2 cellular contexts compared by ENCODE assay signal in the genomic region with DNA sequence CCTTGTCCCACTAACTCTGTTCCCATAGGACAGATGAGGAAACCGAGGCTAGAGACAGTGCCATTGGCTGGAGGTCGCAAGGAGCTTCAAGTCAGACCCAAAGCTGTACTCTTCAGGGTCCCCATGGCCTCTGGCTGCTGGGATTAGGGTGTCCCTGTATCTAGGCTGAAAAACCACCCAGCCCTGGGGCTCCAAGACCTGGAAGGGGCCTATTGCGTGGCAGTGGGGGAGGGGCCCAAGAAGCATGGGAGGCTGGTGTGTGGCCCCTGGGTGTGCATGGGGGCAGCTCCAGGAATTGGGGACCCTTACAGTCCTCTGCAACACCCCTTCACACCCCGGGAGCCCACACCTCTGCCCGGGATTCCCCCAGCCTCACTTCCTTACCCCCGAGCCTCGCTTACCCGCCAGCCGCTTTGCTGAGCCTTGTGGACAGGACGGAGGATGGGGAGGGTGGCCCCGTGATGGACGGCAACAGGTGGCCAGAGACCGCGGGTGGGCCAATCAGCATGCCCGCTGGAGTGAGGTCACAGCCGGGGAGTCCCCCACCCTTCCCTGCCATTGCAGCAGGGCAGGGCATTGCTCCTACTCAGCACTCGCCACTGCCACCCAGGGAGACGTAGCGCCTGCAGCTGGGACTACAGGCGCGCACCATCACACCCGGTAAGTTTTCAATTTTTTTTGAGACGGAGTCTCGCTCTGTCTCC.
TF ChIP-seq lines count a peak whose summit lies in the region.

A gene with protein sequence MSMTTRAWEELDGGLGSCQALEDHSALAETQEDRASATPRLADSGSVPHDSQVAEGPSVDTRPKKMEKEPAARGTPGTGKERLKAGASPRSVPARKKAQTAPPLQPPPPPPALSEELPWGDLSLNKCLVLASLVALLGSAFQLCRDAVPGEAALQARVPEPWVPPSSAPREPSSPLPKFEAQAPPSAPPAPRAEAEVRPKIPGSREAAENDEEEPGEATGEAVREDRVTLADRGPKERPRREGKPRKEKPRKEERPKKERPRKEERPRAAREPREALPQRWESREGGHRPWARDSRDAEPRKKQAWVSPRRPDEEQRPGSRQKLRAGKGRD (minus strand): TSS at position 436 of the 704 bp plus-strand sequence. CDS start 1,103 bp downstream, outside the sequence.

TF ChIP-seq in HepG2, 621 proteins besides CTCF, POLR2A, EP300 and RAD21:
- TF ChIP-seq, protein P1, sequence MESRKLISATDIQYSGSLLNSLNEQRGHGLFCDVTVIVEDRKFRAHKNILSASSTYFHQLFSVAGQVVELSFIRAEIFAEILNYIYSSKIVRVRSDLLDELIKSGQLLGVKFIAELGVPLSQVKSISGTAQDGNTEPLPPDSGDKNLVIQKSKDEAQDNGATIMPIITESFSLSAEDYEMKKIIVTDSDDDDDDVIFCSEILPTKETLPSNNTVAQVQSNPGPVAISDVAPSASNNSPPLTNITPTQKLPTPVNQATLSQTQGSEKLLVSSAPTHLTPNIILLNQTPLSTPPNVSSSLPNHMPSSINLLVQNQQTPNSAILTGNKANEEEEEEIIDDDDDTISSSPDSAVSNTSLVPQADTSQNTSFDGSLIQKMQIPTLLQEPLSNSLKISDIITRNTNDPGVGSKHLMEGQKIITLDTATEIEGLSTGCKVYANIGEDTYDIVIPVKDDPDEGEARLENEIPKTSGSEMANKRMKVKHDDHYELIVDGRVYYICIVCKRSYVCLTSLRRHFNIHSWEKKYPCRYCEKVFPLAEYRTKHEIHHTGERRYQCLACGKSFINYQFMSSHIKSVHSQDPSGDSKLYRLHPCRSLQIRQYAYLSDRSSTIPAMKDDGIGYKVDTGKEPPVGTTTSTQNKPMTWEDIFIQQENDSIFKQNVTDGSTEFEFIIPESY (CRISPR knock-in tag; IDR thresholded peaks at IDR 0.05): peak; percentile 85
- TF ChIP-seq, protein P2, sequence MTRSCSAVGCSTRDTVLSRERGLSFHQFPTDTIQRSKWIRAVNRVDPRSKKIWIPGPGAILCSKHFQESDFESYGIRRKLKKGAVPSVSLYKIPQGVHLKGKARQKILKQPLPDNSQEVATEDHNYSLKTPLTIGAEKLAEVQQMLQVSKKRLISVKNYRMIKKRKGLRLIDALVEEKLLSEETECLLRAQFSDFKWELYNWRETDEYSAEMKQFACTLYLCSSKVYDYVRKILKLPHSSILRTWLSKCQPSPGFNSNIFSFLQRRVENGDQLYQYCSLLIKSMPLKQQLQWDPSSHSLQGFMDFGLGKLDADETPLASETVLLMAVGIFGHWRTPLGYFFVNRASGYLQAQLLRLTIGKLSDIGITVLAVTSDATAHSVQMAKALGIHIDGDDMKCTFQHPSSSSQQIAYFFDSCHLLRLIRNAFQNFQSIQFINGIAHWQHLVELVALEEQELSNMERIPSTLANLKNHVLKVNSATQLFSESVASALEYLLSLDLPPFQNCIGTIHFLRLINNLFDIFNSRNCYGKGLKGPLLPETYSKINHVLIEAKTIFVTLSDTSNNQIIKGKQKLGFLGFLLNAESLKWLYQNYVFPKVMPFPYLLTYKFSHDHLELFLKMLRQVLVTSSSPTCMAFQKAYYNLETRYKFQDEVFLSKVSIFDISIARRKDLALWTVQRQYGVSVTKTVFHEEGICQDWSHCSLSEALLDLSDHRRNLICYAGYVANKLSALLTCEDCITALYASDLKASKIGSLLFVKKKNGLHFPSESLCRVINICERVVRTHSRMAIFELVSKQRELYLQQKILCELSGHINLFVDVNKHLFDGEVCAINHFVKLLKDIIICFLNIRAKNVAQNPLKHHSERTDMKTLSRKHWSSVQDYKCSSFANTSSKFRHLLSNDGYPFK (CRISPR knock-in tag; IDR thresholded peaks at IDR 0.05; ENCODE audit: borderline replicate concordance): no peak
- TF ChIP-seq ATF7 (IDR thresholded peaks at IDR 0.05) (no peak), ATF7 (CRISPR knock-in tag; IDR thresholded peaks at IDR 0.05) (no peak), RORA (CRISPR knock-in tag; IDR thresholded peaks at IDR 0.05) (no peak), SRF (IDR thresholded peaks at IDR 0.05; ENCODE audit: low read depth, low read length) (no peak)
- TF ChIP-seq, protein P3, sequence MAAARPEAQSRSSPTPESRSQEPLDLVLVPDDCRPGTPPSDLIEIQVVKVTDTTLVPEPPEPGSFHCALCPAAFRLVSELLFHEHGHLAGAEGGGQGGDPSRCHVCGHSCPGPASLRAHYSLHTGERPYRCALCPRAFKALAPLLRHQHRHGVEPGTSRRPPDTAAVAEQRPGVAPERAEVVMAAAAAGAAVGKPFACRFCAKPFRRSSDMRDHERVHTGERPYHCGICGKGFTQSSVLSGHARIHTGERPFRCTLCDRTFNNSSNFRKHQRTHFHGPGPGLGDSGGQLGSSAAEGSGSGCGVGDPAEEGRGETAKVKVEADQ (CRISPR knock-in tag; IDR thresholded peaks at IDR 0.05; ENCODE audit: borderline replicate concordance): no peak
TF ChIP-seq in HepG2: peak in this region for 1.

TF ChIP-seq in H1, 55 proteins besides CTCF, POLR2A, EP300 and RAD21:
- TF ChIP-seq SUZ12 (IDR thresholded peaks at IDR 0.05; ENCODE audit: low read length): no peak
- TF ChIP-seq RBBP5 (IDR thresholded peaks at IDR 0.05; ENCODE audit: borderline replicate concordance, low read depth, low read length): no peak
- no peak for TF ChIP-seq TAF1 (IDR thresholded peaks at IDR 0.05; ENCODE audit: low read depth, low read length)
- no peak for TF ChIP-seq SP1 (IDR thresholded peaks at IDR 0.05; ENCODE audit: low read depth, low read length)
- TF ChIP-seq, protein P4, sequence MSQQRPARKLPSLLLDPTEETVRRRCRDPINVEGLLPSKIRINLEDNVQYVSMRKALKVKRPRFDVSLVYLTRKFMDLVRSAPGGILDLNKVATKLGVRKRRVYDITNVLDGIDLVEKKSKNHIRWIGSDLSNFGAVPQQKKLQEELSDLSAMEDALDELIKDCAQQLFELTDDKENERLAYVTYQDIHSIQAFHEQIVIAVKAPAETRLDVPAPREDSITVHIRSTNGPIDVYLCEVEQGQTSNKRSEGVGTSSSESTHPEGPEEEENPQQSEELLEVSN (IDR thresholded peaks at IDR 0.05): no peak
- no peak for TF ChIP-seq BACH1 (IDR thresholded peaks at IDR 0.05; ENCODE audit: low read length)
- no peak for TF ChIP-seq RFX5 (IDR thresholded peaks at IDR 0.05; ENCODE audit: borderline replicate concordance, low read depth, low read length)
- no peak for TF ChIP-seq CHD2 (IDR thresholded peaks at IDR 0.05; ENCODE audit: low read length)
